1 cellular context compared by ENCODE assay signal in genomic region chr5:169494383-169495251, GRCh38.
TF ChIP-seq lines count a peak whose summit lies in the region.

No MANE protein-coding gene starts in this region.

TF ChIP-seq in H1, 55 proteins besides CTCF, POLR2A, EP300 and RAD21 (continued from another document):
- TF ChIP-seq TBP (IDR thresholded peaks at IDR 0.05; ENCODE audit: low read depth, low read length) (no peak), CREB1 (IDR thresholded peaks at IDR 0.05) (no peak), TCF12 (IDR thresholded peaks at IDR 0.05; ENCODE audit: low read depth, low read length) (no peak), SUZ12 (IDR thresholded peaks at IDR 0.05; ENCODE audit: low read length) (no peak), GTF2F1 (IDR thresholded peaks at IDR 0.05; ENCODE audit: borderline replicate concordance, low read depth, low read length) (no peak)
